In the genomic region with DNA sequence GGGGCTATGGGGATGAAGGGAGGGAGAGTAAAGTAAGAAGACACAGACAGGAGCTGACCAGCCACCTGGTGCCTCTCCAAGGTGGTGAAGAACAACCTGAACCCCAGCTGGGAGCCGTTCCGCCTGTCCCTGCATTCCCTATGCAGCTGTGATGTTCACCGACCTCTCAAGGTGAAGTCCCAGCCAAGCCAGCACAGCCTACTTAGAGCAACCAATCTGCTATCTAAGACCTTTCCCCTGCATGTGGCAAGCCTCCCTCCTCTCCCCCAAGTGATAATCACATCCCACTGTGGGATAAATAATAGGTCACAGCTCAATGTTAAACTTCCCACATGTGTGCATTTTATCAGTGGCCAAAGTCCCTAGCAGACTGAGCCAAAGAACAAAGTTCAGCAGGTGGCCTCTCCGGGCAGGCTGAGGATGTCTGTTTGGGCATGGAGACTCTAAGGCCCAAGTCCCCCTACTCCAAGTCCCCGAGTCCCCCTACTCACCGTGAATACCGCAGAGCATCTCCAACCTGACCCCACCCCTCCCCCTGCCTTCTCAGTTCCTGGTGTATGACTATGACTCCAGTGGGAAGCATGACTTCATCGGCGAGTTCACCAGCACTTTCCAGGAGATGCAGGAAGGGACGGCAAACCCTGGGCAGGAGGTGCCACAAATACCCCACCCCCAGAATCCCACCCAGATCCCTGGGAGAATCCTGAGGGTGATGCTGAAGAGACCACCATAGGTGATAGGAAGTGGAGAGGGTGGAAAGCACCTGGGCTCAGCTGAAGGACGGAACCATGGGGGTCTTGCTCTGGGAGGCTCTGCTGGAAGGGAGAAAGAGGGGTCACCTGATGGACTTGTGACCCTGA, we compare ENCODE assay signal across 1 cellular context.
TF ChIP-seq lines count a peak whose summit lies in the region.

No MANE protein-coding gene starts in this region.

TF ChIP-seq in HepG2, 621 proteins besides CTCF, POLR2A, EP300 and RAD21 (continues in another document):
- TF ChIP-seq RARA (CRISPR knock-in tag; IDR thresholded peaks at IDR 0.05): no peak
- TF ChIP-seq SNAPC2 (CRISPR knock-in tag; IDR thresholded peaks at IDR 0.05): peak; percentile 73; the same call in 1 of the 2 replicates
- TF ChIP-seq PAWR (CRISPR knock-in tag; IDR thresholded peaks at IDR 0.05; ENCODE audit: borderline replicate concordance): peak; percentile 65; the same call in 1 of the 2 replicates
- TF ChIP-seq HES4 (CRISPR knock-in tag; IDR thresholded peaks at IDR 0.05; ENCODE audit: borderline replicate concordance): peak; percentile 62
- TF ChIP-seq PRPF4 (IDR thresholded peaks at IDR 0.05; ENCODE audit: low read depth, low read length, poor library complexity, severe bottlenecking): no peak
- TF ChIP-seq FOXC1 (CRISPR knock-in tag; IDR thresholded peaks at IDR 0.05; ENCODE audit: borderline replicate concordance): no peak
- TF ChIP-seq ZNF317 (CRISPR knock-in tag; IDR thresholded peaks at IDR 0.05): no peak
- TF ChIP-seq ZKSCAN5 (CRISPR knock-in tag; IDR thresholded peaks at IDR 0.05): no peak
- TF ChIP-seq FOXK2 (IDR thresholded peaks at IDR 0.05): no peak
- TF ChIP-seq SALL1 (CRISPR knock-in tag; IDR thresholded peaks at IDR 0.05): peak; percentile 67
- TF ChIP-seq CENPT (CRISPR knock-in tag; IDR thresholded peaks at IDR 0.05; ENCODE audit: low read depth): no peak
- TF ChIP-seq ZFX (CRISPR knock-in tag; IDR thresholded peaks at IDR 0.05; ENCODE audit: low read depth): peak; percentile 39; the same call in 1 of the 2 replicates
- no peak for TF ChIP-seq ATF7-NPFF (CRISPR knock-in tag; IDR thresholded peaks at IDR 0.05; ENCODE audit: low read depth)
- TF ChIP-seq, protein P1, sequence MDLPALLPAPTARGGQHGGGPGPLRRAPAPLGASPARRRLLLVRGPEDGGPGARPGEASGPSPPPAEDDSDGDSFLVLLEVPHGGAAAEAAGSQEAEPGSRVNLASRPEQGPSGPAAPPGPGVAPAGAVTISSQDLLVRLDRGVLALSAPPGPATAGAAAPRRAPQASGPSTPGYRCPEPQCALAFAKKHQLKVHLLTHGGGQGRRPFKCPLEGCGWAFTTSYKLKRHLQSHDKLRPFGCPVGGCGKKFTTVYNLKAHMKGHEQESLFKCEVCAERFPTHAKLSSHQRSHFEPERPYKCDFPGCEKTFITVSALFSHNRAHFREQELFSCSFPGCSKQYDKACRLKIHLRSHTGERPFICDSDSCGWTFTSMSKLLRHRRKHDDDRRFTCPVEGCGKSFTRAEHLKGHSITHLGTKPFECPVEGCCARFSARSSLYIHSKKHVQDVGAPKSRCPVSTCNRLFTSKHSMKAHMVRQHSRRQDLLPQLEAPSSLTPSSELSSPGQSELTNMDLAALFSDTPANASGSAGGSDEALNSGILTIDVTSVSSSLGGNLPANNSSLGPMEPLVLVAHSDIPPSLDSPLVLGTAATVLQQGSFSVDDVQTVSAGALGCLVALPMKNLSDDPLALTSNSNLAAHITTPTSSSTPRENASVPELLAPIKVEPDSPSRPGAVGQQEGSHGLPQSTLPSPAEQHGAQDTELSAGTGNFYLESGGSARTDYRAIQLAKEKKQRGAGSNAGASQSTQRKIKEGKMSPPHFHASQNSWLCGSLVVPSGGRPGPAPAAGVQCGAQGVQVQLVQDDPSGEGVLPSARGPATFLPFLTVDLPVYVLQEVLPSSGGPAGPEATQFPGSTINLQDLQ (CRISPR knock-in tag; IDR thresholded peaks at IDR 0.05): no peak
- 0 out of 2 replicates have a peak, but pooled peaks have one; percentile 27 for TF ChIP-seq ZNF343 (CRISPR knock-in tag; IDR thresholded peaks at IDR 0.05)
- peak; percentile 11; the same call in 1 of the 2 replicates for TF ChIP-seq ZMYM3 (CRISPR knock-in tag; IDR thresholded peaks at IDR 0.05)
- TF ChIP-seq, protein P2, sequence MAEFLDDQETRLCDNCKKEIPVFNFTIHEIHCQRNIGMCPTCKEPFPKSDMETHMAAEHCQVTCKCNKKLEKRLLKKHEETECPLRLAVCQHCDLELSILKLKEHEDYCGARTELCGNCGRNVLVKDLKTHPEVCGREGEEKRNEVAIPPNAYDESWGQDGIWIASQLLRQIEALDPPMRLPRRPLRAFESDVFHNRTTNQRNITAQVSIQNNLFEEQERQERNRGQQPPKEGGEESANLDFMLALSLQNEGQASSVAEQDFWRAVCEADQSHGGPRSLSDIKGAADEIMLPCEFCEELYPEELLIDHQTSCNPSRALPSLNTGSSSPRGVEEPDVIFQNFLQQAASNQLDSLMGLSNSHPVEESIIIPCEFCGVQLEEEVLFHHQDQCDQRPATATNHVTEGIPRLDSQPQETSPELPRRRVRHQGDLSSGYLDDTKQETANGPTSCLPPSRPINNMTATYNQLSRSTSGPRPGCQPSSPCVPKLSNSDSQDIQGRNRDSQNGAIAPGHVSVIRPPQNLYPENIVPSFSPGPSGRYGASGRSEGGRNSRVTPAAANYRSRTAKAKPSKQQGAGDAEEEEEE (CRISPR knock-in tag; IDR thresholded peaks at IDR 0.05; ENCODE audit: borderline replicate concordance): no peak
- no peak for TF ChIP-seq ZNF749 (CRISPR knock-in tag; IDR thresholded peaks at IDR 0.05; ENCODE audit: borderline replicate concordance)
- no peak for TF ChIP-seq ZNF572 (CRISPR knock-in tag; IDR thresholded peaks at IDR 0.05)
- TF ChIP-seq, protein P3, sequence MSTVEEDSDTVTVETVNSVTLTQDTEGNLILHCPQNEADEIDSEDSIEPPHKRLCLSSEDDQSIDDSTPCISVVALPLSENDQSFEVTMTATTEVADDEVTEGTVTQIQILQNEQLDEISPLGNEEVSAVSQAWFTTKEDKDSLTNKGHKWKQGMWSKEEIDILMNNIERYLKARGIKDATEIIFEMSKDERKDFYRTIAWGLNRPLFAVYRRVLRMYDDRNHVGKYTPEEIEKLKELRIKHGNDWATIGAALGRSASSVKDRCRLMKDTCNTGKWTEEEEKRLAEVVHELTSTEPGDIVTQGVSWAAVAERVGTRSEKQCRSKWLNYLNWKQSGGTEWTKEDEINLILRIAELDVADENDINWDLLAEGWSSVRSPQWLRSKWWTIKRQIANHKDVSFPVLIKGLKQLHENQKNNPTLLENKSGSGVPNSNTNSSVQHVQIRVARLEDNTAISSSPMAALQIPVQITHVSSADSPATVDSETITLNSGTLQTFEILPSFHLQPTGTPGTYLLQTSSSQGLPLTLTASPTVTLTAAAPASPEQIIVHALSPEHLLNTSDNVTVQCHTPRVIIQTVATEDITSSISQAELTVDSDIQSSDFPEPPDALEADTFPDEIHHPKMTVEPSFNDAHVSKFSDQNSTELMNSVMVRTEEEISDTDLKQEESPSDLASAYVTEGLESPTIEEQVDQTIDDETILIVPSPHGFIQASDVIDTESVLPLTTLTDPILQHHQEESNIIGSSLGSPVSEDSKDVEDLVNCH (CRISPR knock-in tag; IDR thresholded peaks at IDR 0.05): no peak
- TF ChIP-seq, protein P4, sequence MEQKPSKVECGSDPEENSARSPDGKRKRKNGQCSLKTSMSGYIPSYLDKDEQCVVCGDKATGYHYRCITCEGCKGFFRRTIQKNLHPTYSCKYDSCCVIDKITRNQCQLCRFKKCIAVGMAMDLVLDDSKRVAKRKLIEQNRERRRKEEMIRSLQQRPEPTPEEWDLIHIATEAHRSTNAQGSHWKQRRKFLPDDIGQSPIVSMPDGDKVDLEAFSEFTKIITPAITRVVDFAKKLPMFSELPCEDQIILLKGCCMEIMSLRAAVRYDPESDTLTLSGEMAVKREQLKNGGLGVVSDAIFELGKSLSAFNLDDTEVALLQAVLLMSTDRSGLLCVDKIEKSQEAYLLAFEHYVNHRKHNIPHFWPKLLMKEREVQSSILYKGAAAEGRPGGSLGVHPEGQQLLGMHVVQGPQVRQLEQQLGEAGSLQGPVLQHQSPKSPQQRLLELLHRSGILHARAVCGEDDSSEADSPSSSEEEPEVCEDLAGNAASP (CRISPR knock-in tag; IDR thresholded peaks at IDR 0.05; ENCODE audit: borderline replicate concordance): no peak
- no peak for TF ChIP-seq FOXM1 (CRISPR knock-in tag; IDR thresholded peaks at IDR 0.05)
- TF ChIP-seq, protein P5, sequence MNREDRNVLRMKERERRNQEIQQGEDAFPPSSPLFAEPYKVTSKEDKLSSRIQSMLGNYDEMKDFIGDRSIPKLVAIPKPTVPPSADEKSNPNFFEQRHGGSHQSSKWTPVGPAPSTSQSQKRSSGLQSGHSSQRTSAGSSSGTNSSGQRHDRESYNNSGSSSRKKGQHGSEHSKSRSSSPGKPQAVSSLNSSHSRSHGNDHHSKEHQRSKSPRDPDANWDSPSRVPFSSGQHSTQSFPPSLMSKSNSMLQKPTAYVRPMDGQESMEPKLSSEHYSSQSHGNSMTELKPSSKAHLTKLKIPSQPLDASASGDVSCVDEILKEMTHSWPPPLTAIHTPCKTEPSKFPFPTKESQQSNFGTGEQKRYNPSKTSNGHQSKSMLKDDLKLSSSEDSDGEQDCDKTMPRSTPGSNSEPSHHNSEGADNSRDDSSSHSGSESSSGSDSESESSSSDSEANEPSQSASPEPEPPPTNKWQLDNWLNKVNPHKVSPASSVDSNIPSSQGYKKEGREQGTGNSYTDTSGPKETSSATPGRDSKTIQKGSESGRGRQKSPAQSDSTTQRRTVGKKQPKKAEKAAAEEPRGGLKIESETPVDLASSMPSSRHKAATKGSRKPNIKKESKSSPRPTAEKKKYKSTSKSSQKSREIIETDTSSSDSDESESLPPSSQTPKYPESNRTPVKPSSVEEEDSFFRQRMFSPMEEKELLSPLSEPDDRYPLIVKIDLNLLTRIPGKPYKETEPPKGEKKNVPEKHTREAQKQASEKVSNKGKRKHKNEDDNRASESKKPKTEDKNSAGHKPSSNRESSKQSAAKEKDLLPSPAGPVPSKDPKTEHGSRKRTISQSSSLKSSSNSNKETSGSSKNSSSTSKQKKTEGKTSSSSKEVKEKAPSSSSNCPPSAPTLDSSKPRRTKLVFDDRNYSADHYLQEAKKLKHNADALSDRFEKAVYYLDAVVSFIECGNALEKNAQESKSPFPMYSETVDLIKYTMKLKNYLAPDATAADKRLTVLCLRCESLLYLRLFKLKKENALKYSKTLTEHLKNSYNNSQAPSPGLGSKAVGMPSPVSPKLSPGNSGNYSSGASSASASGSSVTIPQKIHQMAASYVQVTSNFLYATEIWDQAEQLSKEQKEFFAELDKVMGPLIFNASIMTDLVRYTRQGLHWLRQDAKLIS (CRISPR knock-in tag; IDR thresholded peaks at IDR 0.05): no peak
- TF ChIP-seq TEAD2 (CRISPR knock-in tag; IDR thresholded peaks at IDR 0.05): 0 out of 2 replicates have a peak, but pooled peaks have one; percentile 11
- TF ChIP-seq ZNF326 (CRISPR knock-in tag; IDR thresholded peaks at IDR 0.05; ENCODE audit: borderline replicate concordance): no peak
- TF ChIP-seq ZFP90 (CRISPR knock-in tag; IDR thresholded peaks at IDR 0.05; ENCODE audit: borderline replicate concordance): peak; percentile 89; the same call in 1 of the 2 replicates
- no peak for TF ChIP-seq SAFB2 (CRISPR knock-in tag; IDR thresholded peaks at IDR 0.05; ENCODE audit: borderline replicate concordance, low read depth)
- TF ChIP-seq, protein P6, sequence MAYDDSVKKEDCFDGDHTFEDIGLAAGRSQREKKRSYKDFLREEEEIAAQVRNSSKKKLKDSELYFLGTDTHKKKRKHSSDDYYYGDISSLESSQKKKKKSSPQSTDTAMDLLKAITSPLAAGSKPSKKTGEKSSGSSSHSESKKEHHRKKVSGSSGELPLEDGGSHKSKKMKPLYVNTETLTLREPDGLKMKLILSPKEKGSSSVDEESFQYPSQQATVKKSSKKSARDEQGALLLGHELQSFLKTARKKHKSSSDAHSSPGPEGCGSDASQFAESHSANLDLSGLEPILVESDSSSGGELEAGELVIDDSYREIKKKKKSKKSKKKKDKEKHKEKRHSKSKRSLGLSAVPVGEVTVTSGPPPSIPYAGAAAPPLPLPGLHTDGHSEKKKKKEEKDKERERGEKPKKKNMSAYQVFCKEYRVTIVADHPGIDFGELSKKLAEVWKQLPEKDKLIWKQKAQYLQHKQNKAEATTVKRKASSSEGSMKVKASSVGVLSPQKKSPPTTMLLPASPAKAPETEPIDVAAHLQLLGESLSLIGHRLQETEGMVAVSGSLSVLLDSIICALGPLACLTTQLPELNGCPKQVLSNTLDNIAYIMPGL (CRISPR knock-in tag; IDR thresholded peaks at IDR 0.05; ENCODE audit: borderline replicate concordance in 1 of 2, low read depth in 1 of 2): 0 out of 4 replicates have a peak, but pooled peaks of 1 of the 2 experiments have one; percentile 24
- peak; percentile 42; the same call in 1 of the 2 replicates for TF ChIP-seq ZNF547 (CRISPR knock-in tag; IDR thresholded peaks at IDR 0.05)
- TF ChIP-seq, protein P7, sequence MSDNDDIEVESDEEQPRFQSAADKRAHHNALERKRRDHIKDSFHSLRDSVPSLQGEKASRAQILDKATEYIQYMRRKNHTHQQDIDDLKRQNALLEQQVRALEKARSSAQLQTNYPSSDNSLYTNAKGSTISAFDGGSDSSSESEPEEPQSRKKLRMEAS (IDR thresholded peaks at IDR 0.05): peak; percentile 54; the same call in 1 of the 2 replicates
- TF ChIP-seq SRY (CRISPR knock-in tag; IDR thresholded peaks at IDR 0.05): 0 out of 2 replicates have a peak, but pooled peaks have one; percentile 20
- TF ChIP-seq ZBTB42 (CRISPR knock-in tag; IDR thresholded peaks at IDR 0.05): no peak
- TF ChIP-seq REPIN1 (CRISPR knock-in tag; IDR thresholded peaks at IDR 0.05; ENCODE audit: borderline replicate concordance, low read depth): 0 out of 2 replicates have a peak, but pooled peaks have one; percentile 27
- 0 out of 2 replicates have a peak, but pooled peaks have one; percentile 39 for TF ChIP-seq ZMYM2 (CRISPR knock-in tag; IDR thresholded peaks at IDR 0.05)
- TF ChIP-seq NCOR1 (IDR thresholded peaks at IDR 0.05; ENCODE audit: borderline replicate concordance, low read length): peak; percentile 78
- peak; percentile 54; the same call in 1 of the 2 replicates for TF ChIP-seq SALL2 (CRISPR knock-in tag; IDR thresholded peaks at IDR 0.05)
- no peak for TF ChIP-seq THAP11 (CRISPR knock-in tag; IDR thresholded peaks at IDR 0.05)
- TF ChIP-seq ESRRA (CRISPR knock-in tag; IDR thresholded peaks at IDR 0.05; ENCODE audit: low read depth): peak; percentile 96
- TF ChIP-seq RXRB (CRISPR knock-in tag; IDR thresholded peaks at IDR 0.05; ENCODE audit: borderline replicate concordance): peak; percentile 47; the same call in 1 of the 2 replicates
- no peak for TF ChIP-seq FOXA3 (CRISPR knock-in tag; IDR thresholded peaks at IDR 0.05)
- TF ChIP-seq MIXL1 (CRISPR knock-in tag; IDR thresholded peaks at IDR 0.05): no peak
- TF ChIP-seq CREM (IDR thresholded peaks at IDR 0.05): no peak
- no peak for TF ChIP-seq CREM (CRISPR knock-in tag; IDR thresholded peaks at IDR 0.05)
- TF ChIP-seq, protein P8, sequence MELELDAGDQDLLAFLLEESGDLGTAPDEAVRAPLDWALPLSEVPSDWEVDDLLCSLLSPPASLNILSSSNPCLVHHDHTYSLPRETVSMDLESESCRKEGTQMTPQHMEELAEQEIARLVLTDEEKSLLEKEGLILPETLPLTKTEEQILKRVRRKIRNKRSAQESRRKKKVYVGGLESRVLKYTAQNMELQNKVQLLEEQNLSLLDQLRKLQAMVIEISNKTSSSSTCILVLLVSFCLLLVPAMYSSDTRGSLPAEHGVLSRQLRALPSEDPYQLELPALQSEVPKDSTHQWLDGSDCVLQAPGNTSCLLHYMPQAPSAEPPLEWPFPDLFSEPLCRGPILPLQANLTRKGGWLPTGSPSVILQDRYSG (CRISPR knock-in tag; IDR thresholded peaks at IDR 0.05): no peak
- TF ChIP-seq, protein P9, sequence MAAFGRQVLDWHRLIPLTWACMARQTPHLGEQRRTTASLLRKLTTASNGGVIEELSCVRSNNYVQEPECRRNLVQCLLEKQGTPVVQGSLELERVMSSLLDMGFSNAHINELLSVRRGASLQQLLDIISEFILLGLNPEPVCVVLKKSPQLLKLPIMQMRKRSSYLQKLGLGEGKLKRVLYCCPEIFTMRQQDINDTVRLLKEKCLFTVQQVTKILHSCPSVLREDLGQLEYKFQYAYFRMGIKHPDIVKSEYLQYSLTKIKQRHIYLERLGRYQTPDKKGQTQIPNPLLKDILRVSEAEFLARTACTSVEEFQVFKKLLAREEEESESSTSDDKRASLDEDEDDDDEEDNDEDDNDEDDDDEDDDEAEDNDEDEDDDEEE (CRISPR knock-in tag; IDR thresholded peaks at IDR 0.05): no peak
